11 cellular contexts compared by ENCODE assay signal in genomic region chr14:30389134-30389900, GRCh38.
DNase-seq lines count a peak whose midpoint lies in the region; ATAC-seq and TF ChIP-seq lines count a peak whose summit lies in the region.
"Had no signal": no experiment of that assay in that cellular context is flagged by ENCODE, and none has a peak within 500 bp of the region (broad histone marks: within the 10 kb centered on the region; RNA-seq: fewer than 3 reads in every experiment).

No MANE protein-coding gene starts in this region.

- H3K36me3 ChIP-seq in neural progenitor cell, result no peaks in the 10 kb centered on the region
- H3K36me3 ChIP-seq: BLaER1 had no signal

- no peak overlapping the region for H3K9ac ChIP-seq in neural progenitor cell
- H3K9ac ChIP-seq: BLaER1 had no signal

- H4K20me1 ChIP-seq in neural progenitor cell (ENCODE audit: low read depth), result no peaks in the 10 kb centered on the region
- H4K20me1 ChIP-seq: BLaER1 had no signal

- peaks cover 76% of the 10 kb centered on the region for H3K27me3 Mint-ChIP-seq in Calu3 (ENCODE audit: unreplicated experiment)
- peaks cover 5% of the 10 kb centered on the region for H3K27me3 Mint-ChIP-seq in neural progenitor cell (ENCODE audit: insufficient read depth, low read depth)

- CTCF ChIA-PET in Calu3 (lab: Charles Lee), result interaction anchor here (1.1 kb wide), 1 partner anchor 8 kb away, joined by 3 read pairs; no protein-coding TSS in a partner anchor

- no peaks in the 10 kb centered on the region for H3K9me3 ChIP-seq in neural progenitor cell (ENCODE audit: low read depth)
- H3K9me3 ChIP-seq: BLaER1 had no signal

- H3K36me3 Mint-ChIP-seq in Calu3 (ENCODE audit: insufficient read depth, unreplicated experiment) (no peaks in the 10 kb centered on the region), neural progenitor cell (no peaks in the 10 kb centered on the region)
- H3K36me3 Mint-ChIP-seq: mesothelial cell of epicardium had no signal

- H3K4me1 Mint-ChIP-seq in Calu3 (ENCODE audit: low read depth, unreplicated experiment) (peaks cover 9% of the 10 kb centered on the region), neural progenitor cell (peaks cover 9% of the 10 kb centered on the region)

- DNase-seq in Calu3 (peak; percentile 24), NCI-H69 (lab: John Stamatoyannopoulos, UW) (peak; percentile 31), epithelial cell of esophagus (ENCODE audit: low read depth) (peak; percentile 55), neural progenitor cell (ENCODE audit: low spot score) (no peak), SKM-1 (lab: John Stamatoyannopoulos, UW; ENCODE audit: unreplicated experiment) (no peak), GM13976 (ENCODE audit: low spot score) (no peak)
- DNase-seq: T1000 had no signal

- H3K9me3 Mint-ChIP-seq in Calu3 (ENCODE audit: low read depth, unreplicated experiment), result no peaks in the 10 kb centered on the region
- H3K9me3 Mint-ChIP-seq in neural progenitor cell, result no peaks in the 10 kb centered on the region
- H3K9me3 Mint-ChIP-seq: mesothelial cell of epicardium had no signal

- no peak overlapping the region for H3K4me2 ChIP-seq in neural progenitor cell
- H3K4me2 ChIP-seq: BLaER1 had no signal

- no peak for ATAC-seq in GM21825 (IDR thresholded peaks at IDR 0.05; ENCODE audit: unreplicated experiment)
- no peak for ATAC-seq in HG03469 (IDR thresholded peaks at IDR 0.05; ENCODE audit: unreplicated experiment)

- no peaks in the 10 kb centered on the region for H3K79me2 ChIP-seq in neural progenitor cell (ENCODE audit: low read depth)

- H3F3A ChIP-seq in neural progenitor cell (ENCODE audit: low read depth), result peaks cover 5% of the 10 kb centered on the region

- TF ChIP-seq CTCF in Calu3 (IDR thresholded peaks at IDR 0.05; ENCODE audit: unreplicated experiment), result no peak
- no peak for TF ChIP-seq CTCF in epithelial cell of esophagus (IDR thresholded peaks at IDR 0.05; ENCODE audit: insufficient read depth, low read depth, low read length, missing control alignments)
- no peak for TF ChIP-seq CTCF in neural progenitor cell (IDR thresholded peaks at IDR 0.05)
- no peak for TF ChIP-seq CTCF in GM13976 (IDR thresholded peaks at IDR 0.05; ENCODE audit: borderline replicate concordance, control extremely low read depth, extremely low read depth, insufficient read depth, missing control alignments)

- BruUV-seq in Calu3 (replicated peaks; lab: Mats Ljungman, UMichigan), result no TSS peak

- in situ Hi-C loops in GM13976 (cut with MboI; ENCODE audit: low sequenced_read_pairs, unreplicated experiment), result no loop called here

- peaks cover 20% of the 10 kb centered on the region for H3K4me1 ChIP-seq in neural progenitor cell
- H3K4me1 ChIP-seq: BLaER1 had no signal

- peak overlapping the region; percentile 78 for H2AFZ ChIP-seq in neural progenitor cell (replicated peaks)

- intact Hi-C loops in Calu3 (cut with micrococcal nuclease; ENCODE audit: unreplicated experiment), result no loop called here

- H3K27ac ChIP-seq in neural progenitor cell, result no peak overlapping the region
- H3K27ac ChIP-seq: BLaER1 had no signal

- no peaks in the 10 kb centered on the region for H3K27me3 ChIP-seq in neural progenitor cell
- H3K27me3 ChIP-seq: BLaER1 had no signal

- H3K4me3 Mint-ChIP-seq in Calu3 (ENCODE audit: low read depth, unreplicated experiment), result no peak overlapping the region
- no peak overlapping the region for H3K4me3 Mint-ChIP-seq in neural progenitor cell
- H3K4me3 Mint-ChIP-seq: mesothelial cell of epicardium had no signal

- H3K4me3 ChIP-seq in epithelial cell of esophagus (ENCODE audit: low read length) (no peak overlapping the region), neural progenitor cell (no peak overlapping the region)
- H3K4me3 ChIP-seq: BLaER1 had no signal

- H3K27ac Mint-ChIP-seq in Calu3 (ENCODE audit: unreplicated experiment), result no peak overlapping the region
- H3K27ac Mint-ChIP-seq in neural progenitor cell, result no peak overlapping the region
- H3K27ac Mint-ChIP-seq: mesothelial cell of epicardium had no signal

Comparison
In these comparisons a context has a peak if more than half of its experiments do, and no peak if none do; other contexts are left out.
1. DNase-seq: peak in Calu3 (single experiment), NCI-H69 (single experiment) and epithelial cell of esophagus (single experiment); none in neural progenitor cell (single experiment), SKM-1 (single experiment) and GM13976 (single experiment).